ENCODE assay signal across 8 cellular contexts in the genomic region with DNA sequence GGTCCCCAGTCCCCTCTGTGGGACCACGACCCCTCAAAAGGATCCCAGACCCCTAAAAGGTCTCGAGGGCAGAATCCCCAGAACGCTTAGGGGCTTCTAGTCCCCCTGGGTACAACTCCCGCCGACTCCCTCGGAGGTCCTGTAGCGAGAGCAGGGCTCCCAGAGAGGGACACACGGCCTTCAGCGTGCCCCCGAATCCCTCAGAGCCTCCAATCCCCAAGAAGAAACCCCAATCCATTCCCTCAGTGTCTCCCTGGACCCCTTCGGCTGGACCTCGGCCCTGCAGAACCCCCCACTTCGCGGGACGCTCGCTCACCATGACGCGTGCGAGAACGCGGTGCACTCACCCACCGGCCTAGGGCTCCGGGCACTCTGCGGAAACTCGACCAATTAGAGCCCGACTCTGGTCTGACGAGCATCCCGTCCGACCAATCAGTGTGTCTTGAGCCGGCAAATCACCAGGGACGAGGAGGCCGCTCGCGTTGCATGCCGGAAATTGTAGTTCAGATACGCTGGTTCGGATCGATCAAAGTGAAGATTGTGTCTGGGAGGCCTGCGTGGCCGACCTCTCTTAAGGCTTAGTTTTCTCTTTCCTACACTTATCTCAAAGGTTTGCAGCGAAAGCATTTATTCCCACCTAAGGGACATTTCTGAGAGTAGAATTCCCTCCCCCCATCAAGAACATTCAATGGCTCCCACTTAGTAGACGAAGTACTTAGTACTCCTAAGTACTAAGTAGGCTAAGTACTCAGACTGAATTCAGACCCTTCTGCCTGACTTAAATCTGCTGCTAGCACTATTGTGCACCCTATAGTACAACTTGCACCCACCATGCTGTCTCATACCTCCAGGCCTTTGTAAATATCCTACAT. TPM values are rescaled to one million over a fixed set of nuclear protein-coding genes. Genes with fewer than 3 reads are reported as not detected.
DNase-seq lines count a peak whose midpoint lies in the region; TF ChIP-seq lines count a peak whose summit lies in the region.

A gene (minus strand): TSS at position 369 of the 872 bp plus-strand sequence. CDS start 50 bp downstream, at position 319.

- DNase-seq in GM03348 (ENCODE audit: low spot score) (peak; percentile 100), HEK293T (ENCODE audit: extremely low spot score) (peak; percentile 99), MV-4-11 (lab: John Stamatoyannopoulos, UW) (peak; percentile 99), SJSA1 (ENCODE audit: low read depth in 1 of 2, low spot score in 2 of 2) (peak; percentile 92 to 97), foreskin melanocyte (peak; percentile 98), stromal cell of bone marrow (ENCODE audit: low read depth) (peak; percentile 99)
- peak; percentile 94 for DNase-seq in activated gamma-delta T cell treated with anti-CD3 and anti-CD28 coated beads, Interleukin-2, amount 50 U/mL, for 16 hours (ENCODE audit: low read depth)

- H3K4me1 ChIP-seq in SJSA1 (replicated peaks): peaks cover 9% of the 10 kb centered on the region
- no peaks in the 10 kb centered on the region for H3K4me1 ChIP-seq in neuron (ENCODE audit: insufficient read depth, low read length)

- POLR2A ChIA-PET in HEK293T (lab: Yijun Ruan, JAX): no interaction called here

- H3K9me3 ChIP-seq in SJSA1 (replicated peaks): 0 out of 2 replicates have a peak, but pooled peaks cover 2% of the 10 kb centered on the region
- no peaks in the 10 kb centered on the region for H3K9me3 ChIP-seq in neuron (ENCODE audit: low read length)

- H3K36me3 ChIP-seq in SJSA1 (no peaks in the 10 kb centered on the region), neuron (ENCODE audit: insufficient read depth, low read length) (no peaks in the 10 kb centered on the region)

- H2AFZ ChIP-seq in neuron (ENCODE audit: low read depth, low read length): peak within 1 kb of the TSS; percentile 78

- H3K27me3 ChIP-seq in SJSA1 (replicated peaks) (no peaks in the 10 kb centered on the region), neuron (ENCODE audit: insufficient read depth, low read length) (no peaks in the 10 kb centered on the region)

- H3K4me3 ChIP-seq in SJSA1 (peak within 1 kb of the TSS; percentile 49), neuron (ENCODE audit: low read length) (peak within 1 kb of the TSS; percentile 76)

- CTCF ChIA-PET in HEK293T (lab: Yijun Ruan, JAX): interaction anchor here (0.7 kb wide), 2 partner anchors 11 to 72 kb away, joined by 3 to 6 read pairs; no protein-coding TSS in a partner anchor

- peak within 1 kb of the TSS; percentile 16; the same call in 1 of the 2 replicates for H3K27ac ChIP-seq in SJSA1

TF ChIP-seq in HEK293T, 16 proteins besides CTCF, POLR2A, EP300 and RAD21:
- TF ChIP-seq, protein P1, sequence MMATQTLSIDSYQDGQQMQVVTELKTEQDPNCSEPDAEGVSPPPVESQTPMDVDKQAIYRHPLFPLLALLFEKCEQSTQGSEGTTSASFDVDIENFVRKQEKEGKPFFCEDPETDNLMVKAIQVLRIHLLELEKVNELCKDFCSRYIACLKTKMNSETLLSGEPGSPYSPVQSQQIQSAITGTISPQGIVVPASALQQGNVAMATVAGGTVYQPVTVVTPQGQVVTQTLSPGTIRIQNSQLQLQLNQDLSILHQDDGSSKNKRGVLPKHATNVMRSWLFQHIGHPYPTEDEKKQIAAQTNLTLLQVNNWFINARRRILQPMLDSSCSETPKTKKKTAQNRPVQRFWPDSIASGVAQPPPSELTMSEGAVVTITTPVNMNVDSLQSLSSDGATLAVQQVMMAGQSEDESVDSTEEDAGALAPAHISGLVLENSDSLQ (IDR thresholded peaks at IDR 0.05): peak; percentile 99
- TF ChIP-seq ELF4 (IDR thresholded peaks at IDR 0.05) (peak; percentile 36; the same call in 1 of the 2 replicates), FOXA1 (IDR thresholded peaks at IDR 0.05) (no peak), L3MBTL2 (conservative IDR thresholded peaks at IDR 0.05) (peak; percentile 98)

RNA-seq across cellular contexts. Expression of the gene that starts here (rescaled TPM):
- 18.3 and 23.5 TPM in 2 replicates for total RNA-seq in SJSA1 (2014; rRNA removed; shearing (Covaris generic))

Comparison
In these comparisons a context has a peak if more than half of its experiments do, and no peak if none do; other contexts are left out.
1. Peak in every context shown above with its lines: DNase-seq, H3K4me3 ChIP-seq and H3K27ac ChIP-seq.